Comparison of ENCODE assay signal across 17 cellular contexts in genomic region chr6:110042670-110043296, GRCh38.
DNase-seq lines count a peak whose midpoint lies in the region; ATAC-seq and TF ChIP-seq lines count a peak whose summit lies in the region.
"Had no signal": no experiment of that assay in that cellular context is flagged by ENCODE, and none has a peak within 500 bp of the region (broad histone marks: within the 10 kb centered on the region; RNA-seq: fewer than 3 reads in every experiment).

No MANE protein-coding gene starts in this region.

- TF ChIP-seq CTCF in coronary artery (IDR thresholded peaks at IDR 0.05) (no peak), osteocyte (IDR thresholded peaks at IDR 0.05) (no peak), GM10248 (IDR thresholded peaks at IDR 0.05; ENCODE audit: control extremely low read depth, extremely low read depth, low read depth, missing control alignments) (no peak)

- intact Hi-C loops in activated CD4-positive, alpha-beta T cell treated with anti-CD3 and anti-CD28 coated beads, Interleukin-2, amount 10 ng/mL, durations not matched to agents 24 days and 14 days (cut with micrococcal nuclease) = no loop called here

- H3K9me3 Mint-ChIP-seq in activated CD4-positive, alpha-beta T cell treated with anti-CD3 and anti-CD28 coated beads, Interleukin-2, amount 10 ng/mL, durations not matched to agents 24 days and 14 days = no peaks in the 10 kb centered on the region
- no peaks in the 10 kb centered on the region for H3K9me3 Mint-ChIP-seq in osteocyte (ENCODE audit: unreplicated experiment)
- H3K9me3 Mint-ChIP-seq: CD8-positive, alpha-beta memory T cell had no signal

- H3K36me3 Mint-ChIP-seq in activated CD4-positive, alpha-beta T cell treated with anti-CD3 and anti-CD28 coated beads, Interleukin-2, amount 10 ng/mL, durations not matched to agents 24 days and 14 days (ENCODE audit: low read depth) = no peaks in the 10 kb centered on the region
- no peaks in the 10 kb centered on the region for H3K36me3 Mint-ChIP-seq in osteocyte (ENCODE audit: unreplicated experiment)
- H3K36me3 Mint-ChIP-seq: CD8-positive, alpha-beta memory T cell had no signal

- peaks cover 14% of the 10 kb centered on the region for H3K4me1 Mint-ChIP-seq in activated CD4-positive, alpha-beta T cell treated with anti-CD3 and anti-CD28 coated beads, Interleukin-2, amount 10 ng/mL, durations not matched to agents 24 days and 14 days
- H3K4me1 Mint-ChIP-seq in osteocyte (ENCODE audit: unreplicated experiment) = peaks cover 5% of the 10 kb centered on the region

- CTCF ChIA-PET in GM10248 (lab: Yijun Ruan, JAX) = interaction anchor here (1.3 to 12.3 kb wide), 3 partner anchors 11 to 342 kb away, joined by 3 to 298 read pairs (median 11); no protein-coding TSS in a partner anchor

- H3K27ac Mint-ChIP-seq in activated CD4-positive, alpha-beta T cell treated with anti-CD3 and anti-CD28 coated beads, Interleukin-2, amount 10 ng/mL, durations not matched to agents 24 days and 14 days = no peak overlapping the region
- no peak overlapping the region for H3K27ac Mint-ChIP-seq in osteocyte (ENCODE audit: unreplicated experiment)

- peak; percentile 44 for DNase-seq in activated CD4-positive, alpha-beta T cell treated with anti-CD3 and anti-CD28 coated beads, Interleukin-2, amount 10 ng/mL, durations not matched to agents 24 days and 14 days
- no peak for DNase-seq in activated CD4-positive, alpha-beta T cell treated with anti-CD3 and anti-CD28 coated beads for 48 hours
- DNase-seq in coronary artery (ENCODE audit: low spot score) (peak; percentile 54), osteocyte (ENCODE audit: extremely low spot score, unreplicated experiment) (peak; percentile 51), GM10248 (ENCODE audit: extremely low spot score) (no peak), glomerular visceral epithelial cell (ENCODE audit: extremely low spot score) (no peak)
- DNase-seq: CD8-positive, alpha-beta memory T cell; GF-D8; GOT3; KG1; MV-4-11; NCI-H1694 treated with DMSO at 0.1 percent for 48 hours; NCI-H510A; NCI-H748 treated with DMSO at 0.1 percent for 48 hours had no signal

- H3K27ac ChIP-seq in coronary artery = no peak overlapping the region

- H3K4me3 Mint-ChIP-seq in activated CD4-positive, alpha-beta T cell treated with anti-CD3 and anti-CD28 coated beads, Interleukin-2, amount 10 ng/mL, durations not matched to agents 24 days and 14 days = no peak overlapping the region
- no peak overlapping the region for H3K4me3 Mint-ChIP-seq in osteocyte (ENCODE audit: unreplicated experiment)
- H3K4me3 Mint-ChIP-seq: CD8-positive, alpha-beta memory T cell had no signal

- ATAC-seq in HG03342 (IDR thresholded peaks at IDR 0.05; ENCODE audit: unreplicated experiment) (no peak), HG02588 (IDR thresholded peaks at IDR 0.05; ENCODE audit: unreplicated experiment) (no peak)
- ATAC-seq: Right ventricle myocardium inferior had no signal

- POLR2A ChIA-PET in GM10248 (lab: Yijun Ruan, JAX) = no interaction called here

- peaks cover 3% of the 10 kb centered on the region for H3K27me3 Mint-ChIP-seq in activated CD4-positive, alpha-beta T cell treated with anti-CD3 and anti-CD28 coated beads, Interleukin-2, amount 10 ng/mL, durations not matched to agents 24 days and 14 days
- H3K27me3 Mint-ChIP-seq in osteocyte (ENCODE audit: unreplicated experiment) = peaks cover 23% of the 10 kb centered on the region

- H3K4me3 ChIP-seq in coronary artery = no peak overlapping the region

Comparison
In these comparisons a context has a peak if more than half of its experiments do, and no peak if none do; other contexts are left out.
1. DNase-seq: peak in activated CD4-positive, alpha-beta T cell treated with anti-CD3 and anti-CD28 coated beads, Interleukin-2, amount 10 ng/mL, durations not matched to agents 24 days and 14 days (single experiment), coronary artery (single experiment) and osteocyte (single experiment); none in activated CD4-positive, alpha-beta T cell treated with anti-CD3 and anti-CD28 coated beads for 48 hours (single experiment), GM10248 (single experiment) and glomerular visceral epithelial cell (single experiment).